In genomic region chr11:82194521-82194920, GRCh38 we compare ENCODE assay signal across 24 cellular contexts.
A peak's percentile ranks its signal among the peaks of the same experiment; 100 is the strongest.
DNase-seq lines count a peak whose midpoint lies in the region; ATAC-seq and TF ChIP-seq lines count a peak whose summit lies in the region.
"Had no signal": no experiment of that assay in that cellular context is flagged by ENCODE, and none has a peak within 500 bp of the region (broad histone marks: within the 10 kb centered on the region; RNA-seq: fewer than 3 reads in every experiment).

No MANE protein-coding gene starts in this region.

- no peaks in the 10 kb centered on the region for H3K27me3 ChIP-seq in gastroesophageal sphincter
- H3K27me3 ChIP-seq: BLaER1, cardiac muscle cell, right atrium auricular region had no signal

- peaks cover 3% of the 10 kb centered on the region for H3K27me3 Mint-ChIP-seq in activated T-cell treated with anti-CD3 and anti-CD28 coated beads, Interleukin-2, amount 50 U/mL, for 4 hours (ENCODE audit: low read depth)
- H3K27me3 Mint-ChIP-seq: naive B cell; stimulated activated memory B cell treated with anti-CD40 and anti-IgM and Interleukin-4, amounts not matched to agents 10 μg/mL and 1 μg/mL and 100 μg/mL, for 72 hours had no signal

- TF ChIP-seq CTCF in GM12865 (IDR thresholded peaks at IDR 0.05; ENCODE audit: insufficient read depth, low read depth, low read length, missing control alignments): no peak
- TF ChIP-seq CTCF in gastroesophageal sphincter (IDR thresholded peaks at IDR 0.05): no peak

- DNase-seq in GM12865 (ENCODE audit: low read depth) (peak; percentile 18), NCI-H69 (lab: John Stamatoyannopoulos, UW) (peak; percentile 28), islet precursor cell (peak; percentile 52), MV-4-11 (lab: John Stamatoyannopoulos, UW) (no peak)
- no peak for DNase-seq in activated T-cell treated with anti-CD3 and anti-CD28 coated beads, Interleukin-2, amount 50 U/mL, for 4 hours
- DNase-seq in activated T-cell treated with anti-CD3 and anti-CD28 coated beads, Interleukin-2, amount 50 U/mL, for 1 hour: no peak
- DNase-seq: activated CD4-positive, alpha-beta T cell treated with anti-CD3 and anti-CD28 coated beads, Interleukin-2, amount 50 U/mL, for 48 hours; activated naive CD4-positive, alpha-beta T cell; amygdala; dermis blood vessel endothelial cell; EL; H7; hypothalamus; naive B cell; NCI-H2029; occipital lobe; SK-N-SH had no signal

- H3K4me1 Mint-ChIP-seq in activated T-cell treated with anti-CD3 and anti-CD28 coated beads, Interleukin-2, amount 50 U/mL, for 4 hours (ENCODE audit: low read depth): no peaks in the 10 kb centered on the region
- H3K4me1 Mint-ChIP-seq: naive B cell; stimulated activated memory B cell treated with anti-CD40 and anti-IgM and Interleukin-4, amounts not matched to agents 10 μg/mL and 1 μg/mL and 100 μg/mL, for 72 hours had no signal

- H3K36me3 ChIP-seq in gastroesophageal sphincter: no peaks in the 10 kb centered on the region
- H3K36me3 ChIP-seq: BLaER1, cardiac muscle cell, right atrium auricular region had no signal

- H3K4me1 ChIP-seq in gastroesophageal sphincter: no peaks in the 10 kb centered on the region
- H3K4me1 ChIP-seq: BLaER1, right atrium auricular region had no signal

- TF ChIP-seq POLR2A in gastroesophageal sphincter (IDR thresholded peaks at IDR 0.05): no peak

- TF ChIP-seq EP300 in gastroesophageal sphincter (IDR thresholded peaks at IDR 0.05): no peak

- no peaks in the 10 kb centered on the region for H3K9me3 Mint-ChIP-seq in activated T-cell treated with anti-CD3 and anti-CD28 coated beads, Interleukin-2, amount 50 U/mL, for 4 hours
- H3K9me3 Mint-ChIP-seq: T-helper 2 cell treated with Interferon-gamma antibody and Interleukin-4, amounts not matched to agents 5 μg/mL and 100 μg/mL, for 36 hours had no signal

- H3K36me3 Mint-ChIP-seq in activated T-cell treated with anti-CD3 and anti-CD28 coated beads, Interleukin-2, amount 50 U/mL, for 4 hours (ENCODE audit: insufficient read depth): no peaks in the 10 kb centered on the region
- H3K36me3 Mint-ChIP-seq: naive B cell; stimulated activated memory B cell treated with anti-CD40 and anti-IgM and Interleukin-4, amounts not matched to agents 10 μg/mL and 1 μg/mL and 100 μg/mL, for 72 hours had no signal

- ATAC-seq in HG02678 (IDR thresholded peaks at IDR 0.05; ENCODE audit: unreplicated experiment) (peak; percentile 59), gastroesophageal sphincter (no peak)
- ATAC-seq in activated T-cell treated with anti-CD3 and anti-CD28 coated beads, Interleukin-2, amount 50 U/mL, for 4 hours: no peak
- ATAC-seq: stimulated activated memory B cell treated with anti-CD40 and anti-IgM and Interleukin-4, amounts not matched to agents 10 μg/mL and 1 μg/mL and 100 μg/mL, for 72 hours had no signal

- WGBS in gastroesophageal sphincter (ENCODE audit: low coverage in 1 of 2), 2 donors: 68 to 92% methylated on average over 6 to 7 of the region's 7 CpGs

- no peak overlapping the region for H3K27ac ChIP-seq in gastroesophageal sphincter
- H3K27ac ChIP-seq: BLaER1, cardiac muscle cell, right atrium auricular region had no signal

- H3K9me3 ChIP-seq in gastroesophageal sphincter: no peaks in the 10 kb centered on the region
- H3K9me3 ChIP-seq: BLaER1, right atrium auricular region, SK-N-SH had no signal

- no peak overlapping the region for H3K4me3 ChIP-seq in GM12865 (ENCODE audit: low read depth, low read length)
- no peak overlapping the region for H3K4me3 ChIP-seq in gastroesophageal sphincter
- H3K4me3 ChIP-seq: BLaER1, cardiac muscle cell, right atrium auricular region had no signal

- H3K4me3 Mint-ChIP-seq in activated T-cell treated with anti-CD3 and anti-CD28 coated beads, Interleukin-2, amount 50 U/mL, for 4 hours: no peak overlapping the region
- H3K4me3 Mint-ChIP-seq: naive B cell; stimulated activated memory B cell treated with anti-CD40 and anti-IgM and Interleukin-4, amounts not matched to agents 10 μg/mL and 1 μg/mL and 100 μg/mL, for 72 hours; T-helper 2 cell treated with Interferon-gamma antibody and Interleukin-4, amounts not matched to agents 5 μg/mL and 100 μg/mL, for 36 hours had no signal

Comparison
In these comparisons a context has a peak if more than half of its experiments do, and no peak if none do; other contexts are left out.
1. DNase-seq: peak in GM12865 (single experiment), NCI-H69 (single experiment) and islet precursor cell (single experiment); none in activated T-cell treated with anti-CD3 and anti-CD28 coated beads, Interleukin-2, amount 50 U/mL, for 4 hours (single experiment), MV-4-11 (single experiment) and activated T-cell treated with anti-CD3 and anti-CD28 coated beads, Interleukin-2, amount 50 U/mL, for 1 hour (single experiment).